ENCODE assay signal across 24 cellular contexts in the genomic region with DNA sequence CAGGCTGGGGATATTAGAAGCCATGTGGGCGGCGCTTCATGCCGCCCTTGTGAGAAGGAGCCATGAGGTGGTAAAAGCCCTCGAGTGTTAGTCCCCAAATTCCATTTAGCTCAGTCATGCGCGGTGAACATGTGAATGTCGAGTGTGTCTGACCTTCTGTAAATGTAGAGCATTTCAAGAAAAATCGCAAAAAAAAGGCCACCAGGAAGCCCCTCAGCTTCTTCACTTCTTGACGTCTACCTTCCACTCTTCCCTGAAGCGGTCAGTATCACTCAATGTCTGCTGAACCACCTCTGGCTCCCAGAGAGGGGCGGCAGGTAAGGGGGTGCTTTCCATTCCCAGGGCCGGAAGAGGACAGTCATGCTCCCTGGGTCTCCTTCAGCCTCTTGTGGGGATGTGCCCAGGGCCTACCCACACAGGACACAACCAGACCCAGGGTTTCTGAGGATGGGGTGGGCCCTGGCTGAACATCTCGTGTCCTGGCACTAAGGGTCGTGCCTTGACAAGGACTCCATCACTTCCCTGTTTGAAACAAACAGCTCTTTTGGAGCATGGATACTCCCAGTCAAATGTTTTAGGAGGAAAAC.
"Had no signal": no experiment of that assay in that cellular context is flagged by ENCODE, and none has a peak within 500 bp of the region (broad histone marks: within the 10 kb centered on the region; RNA-seq: fewer than 3 reads in every experiment).

No MANE protein-coding gene starts in this region.

- ATAC-seq: activated T-cell treated with anti-CD3 and anti-CD28 coated beads, Interleukin-2, amount 50 U/mL, for 72 hours; body of pancreas; T-cell had no signal

- H3K4me3 ChIP-seq: ascending aorta, body of pancreas, SK-N-MC had no signal

- H3K4me3 Mint-ChIP-seq: activated CD4-positive, alpha-beta memory T cell treated with anti-CD3 and anti-CD28 coated beads for 36 hours; activated CD4-positive, alpha-beta T cell treated with anti-CD3 and anti-CD28 coated beads, Interleukin-2, amount 10 ng/mL, durations not matched to agents 7 days and 5 days; activated T-cell treated with anti-CD3 and anti-CD28 coated beads, Interleukin-2, amount 50 U/mL, for 72 hours; IgD-negative memory B cell; T-cell had no signal

- H3K27me3 ChIP-seq: ascending aorta, body of pancreas had no signal

- H3K36me3 Mint-ChIP-seq: activated CD4-positive, alpha-beta memory T cell treated with anti-CD3 and anti-CD28 coated beads for 36 hours; T-cell had no signal

- H3K27ac ChIP-seq: ascending aorta, body of pancreas, SK-N-MC, VCaP had no signal

- DNase-seq: activated CD4-positive, alpha-beta memory T cell treated with anti-CD3 and anti-CD28 coated beads for 36 hours; activated CD4-positive, alpha-beta T cell treated with anti-CD3 and anti-CD28 coated beads, Interleukin-2, amount 10 ng/mL, durations not matched to agents 7 days and 5 days; activated CD4-positive, CD25-positive, alpha-beta regulatory T cell; activated naive CD4-positive, alpha-beta T cell treated with anti-CD3 and anti-CD28 coated beads, Interleukin-2, amount 50 U/mL, for 16 hours; activated T-cell treated with anti-CD3 and anti-CD28 coated beads, Interleukin-2, amount 50 U/mL, for 72 hours; amniotic stem cell; body of pancreas; KG1; NCI-H1092 treated with DMSO at 0.1 percent for 48 hours; NCI-H1436; NCI-H1694 treated with DMSO at 0.1 percent for 48 hours; NCI-H2029 treated with DMSO at 0.1 percent for 48 hours; NCI-H345; NCI-H510A; NCI-H526 treated with DMSO at 0.1 percent for 48 hours; NCI-H82; SIG-M5; T-cell; T-helper 2 cell had no signal

- H3K4me1 Mint-ChIP-seq: activated CD4-positive, alpha-beta T cell treated with anti-CD3 and anti-CD28 coated beads, Interleukin-2, amount 10 ng/mL, durations not matched to agents 7 days and 5 days; IgD-negative memory B cell; T-cell had no signal

- H3K4me1 ChIP-seq: ascending aorta, body of pancreas had no signal

- H3K9me3 Mint-ChIP-seq: activated CD4-positive, alpha-beta memory T cell treated with anti-CD3 and anti-CD28 coated beads for 36 hours; activated CD4-positive, alpha-beta T cell treated with anti-CD3 and anti-CD28 coated beads, Interleukin-2, amount 10 ng/mL, durations not matched to agents 7 days and 5 days; activated T-cell treated with anti-CD3 and anti-CD28 coated beads, Interleukin-2, amount 50 U/mL, for 72 hours; activated T-helper 2 cell treated with anti-CD3 and anti-CD28 coated beads, Interferon-gamma antibody, Interleukin-2, Interleukin-4, amounts not matched to agents 10 μg/mL and 5 μg/mL and 100 μg/mL, durations not matched to agents 14 hours and 24 hours and 36 hours; IgD-negative memory B cell; T-cell had no signal

- H3K27ac Mint-ChIP-seq: activated CD4-positive, alpha-beta memory T cell treated with anti-CD3 and anti-CD28 coated beads for 36 hours; activated CD4-positive, alpha-beta T cell treated with anti-CD3 and anti-CD28 coated beads, Interleukin-2, amount 10 ng/mL, durations not matched to agents 7 days and 5 days; activated T-cell treated with anti-CD3 and anti-CD28 coated beads, Interleukin-2, amount 50 U/mL, for 72 hours; activated T-helper 2 cell treated with anti-CD3 and anti-CD28 coated beads, Interferon-gamma antibody, Interleukin-2, Interleukin-4, amounts not matched to agents 10 μg/mL and 5 μg/mL and 100 μg/mL, durations not matched to agents 14 hours and 24 hours and 36 hours; IgD-negative memory B cell; T-cell had no signal

- H3K27me3 Mint-ChIP-seq: activated CD4-positive, alpha-beta memory T cell treated with anti-CD3 and anti-CD28 coated beads for 36 hours had no signal

- H3K9me3 ChIP-seq: ascending aorta, body of pancreas had no signal

- H3K36me3 ChIP-seq: ascending aorta had no signal
